ENCODE assay signal across 17 cellular contexts in genomic region chr18:3411327-3411726, GRCh38. TPM values are rescaled to one million over a fixed set of nuclear protein-coding genes. Genes with fewer than 3 reads are reported as not detected.
A peak's percentile ranks its signal among the peaks of the same experiment; 100 is the strongest.
DNase-seq lines count a peak whose midpoint lies in the region; TF ChIP-seq lines count a peak whose summit lies in the region.
"Had no signal": no experiment of that assay in that cellular context is flagged by ENCODE, and none has a peak within 500 bp of the region (broad histone marks: within the 10 kb centered on the region; RNA-seq: fewer than 3 reads in every experiment).

No MANE protein-coding gene starts in this region.

- peak overlapping the region; percentile 67 for H3K18ac ChIP-seq in neuronal stem cell (ENCODE audit: low read length)

- no peak overlapping the region for H2BK120ac ChIP-seq in neuronal stem cell (ENCODE audit: low read depth, low read length)

- in situ Hi-C loops in G401 (cut with HindIII; ENCODE audit: low sequenced_read_pairs) = no loop called here

- peak overlapping the region; percentile 88 for H2BK12ac ChIP-seq in neuronal stem cell (ENCODE audit: low read length)

- no peak overlapping the region for H3K4ac ChIP-seq in neuronal stem cell (ENCODE audit: low read length)

- no peak overlapping the region for H3K4me2 ChIP-seq in neuronal stem cell (ENCODE audit: insufficient read depth, low read length, poor library complexity, severe bottlenecking)
- H3K4me2 ChIP-seq: SK-N-SH had no signal

- H3K14ac ChIP-seq in neuronal stem cell (ENCODE audit: low read length) = peak overlapping the region; percentile 65

- H3K27me3 ChIP-seq in ACC112 (ENCODE audit: insufficient read depth, low read length) (no peaks in the 10 kb centered on the region), neuronal stem cell (ENCODE audit: control insufficient read depth in 3 of 3, insufficient read depth in 3 of 3, low read depth in 1 of 3, low read length in 3 of 3) (no peaks in the 10 kb centered on the region)

- H3K9me3 ChIP-seq in neuronal stem cell (replicated peaks in 1 of 2; ENCODE audit: control insufficient read depth in 2 of 2, insufficient read depth in 1 of 2, low read depth in 1 of 2, low read length in 2 of 2) = no peaks in the 10 kb centered on the region
- H3K9me3 ChIP-seq: SK-N-SH had no signal

- no peak for TF ChIP-seq CTCF in coronary artery (IDR thresholded peaks at IDR 0.05)

- H3K79me2 ChIP-seq in ACC112 (ENCODE audit: control insufficient read depth, insufficient read depth, low read length, unreplicated experiment) = no peaks in the 10 kb centered on the region

- peaks cover 9% of the 10 kb centered on the region for H3K4me1 ChIP-seq in ACC112 (ENCODE audit: control insufficient read depth, insufficient read depth, low read length, unreplicated experiment)
- peaks cover 0 to 6% of the 10 kb centered on the region in 2 donors for H3K4me1 ChIP-seq in neuronal stem cell (ENCODE audit: control insufficient read depth in 2 of 2, insufficient read depth in 1 of 2, low read depth in 1 of 2, low read length in 2 of 2)

- no peaks in the 10 kb centered on the region for H3K79me1 ChIP-seq in neuronal stem cell (ENCODE audit: low read depth, low read length)

- no peak overlapping the region for H4K8ac ChIP-seq in neuronal stem cell (ENCODE audit: low read depth, low read length)

- H3K23ac ChIP-seq in neuronal stem cell (ENCODE audit: low read depth, low read length, poor library complexity) = no peak overlapping the region

- H3K4me3 ChIP-seq in ACC112 (ENCODE audit: low read depth, low read length) (peak overlapping the region; percentile 78; the same call in 1 of the 2 replicates), coronary artery (peak overlapping the region; percentile 66), neuronal stem cell (ENCODE audit: low read length in 2 of 2) (no peak overlapping the region)

- H2AFZ ChIP-seq in ACC112 (ENCODE audit: low read length, unreplicated experiment) (peak overlapping the region; percentile 96), neuronal stem cell (ENCODE audit: low read length) (no peak overlapping the region)

- peak overlapping the region; percentile 43 for H4K91ac ChIP-seq in neuronal stem cell (ENCODE audit: low read depth, low read length, poor library complexity)

- H2BK15ac ChIP-seq in neuronal stem cell (ENCODE audit: low read length) = peak overlapping the region; percentile 52

- no CpG with 5 or more reads among the region's 3 CpGs for WGBS in neuronal stem cell (ENCODE audit: extremely low coverage in 2 of 2, insufficient read length in 2 of 2, insufficient replicate concordance in 1 of 2), 2 donors

- H3K27ac ChIP-seq in ACC112 (ENCODE audit: low read depth, low read length) = no peak overlapping the region
- no peak overlapping the region for H3K27ac ChIP-seq in coronary artery
- H3K27ac ChIP-seq in neuronal stem cell (replicated peaks; ENCODE audit: low read length) = no peak overlapping the region

- H2AK5ac ChIP-seq in neuronal stem cell (ENCODE audit: low read depth, low read length) = peak overlapping the region; percentile 90

- H3K9ac ChIP-seq in neuronal stem cell (ENCODE audit: low read depth, low read length, poor library complexity) = no peak overlapping the region
- H3K9ac ChIP-seq: SK-N-SH had no signal

- DNase-seq in G401 (ENCODE audit: low spot score) = peak; percentile 35
- DNase-seq in coronary artery (ENCODE audit: low spot score) = no peak
- DNase-seq in neuronal stem cell (ENCODE audit: low spot score) = no peak
- DNase-seq in NCI-H345 (lab: John Stamatoyannopoulos, UW) = no peak
- DNase-seq in COLO829 (ENCODE audit: low spot score) = no peak
- no peak for DNase-seq in A172 (ENCODE audit: low spot score)
- no peak for DNase-seq in NCI-H446 (lab: John Stamatoyannopoulos, UW)
- DNase-seq: hippocampal formation, KBM-7, kidney glomerular epithelial cell, NCI-H1092, NCI-H526 treated with DMSO at 0.1 percent for 48 hours, occipital lobe, OCI-M1, SK-N-SH, substantia nigra had no signal

- H3K36me3 ChIP-seq in ACC112 (ENCODE audit: insufficient read depth, low read length) (no peaks in the 10 kb centered on the region), neuronal stem cell (replicated peaks in 1 of 2; ENCODE audit: control insufficient read depth in 2 of 2, insufficient read depth in 2 of 2, low read length in 2 of 2) (no peaks in the 10 kb centered on the region)

- peak overlapping the region; percentile 79 for H2BK5ac ChIP-seq in neuronal stem cell (ENCODE audit: low read length)

RNA-seq across cellular contexts. Expression of gene TGIF1, which starts 38.6 kb away (rescaled TPM):
- total RNA-seq in G401 (2014; rRNA removed; shearing (Covaris generic)) = 279 and 304 TPM in 2 replicates
- 85.8 TPM for polyA plus RNA-seq in neuronal stem cell (2013, experiment 1 of 2)
- 86.4 TPM for polyA plus RNA-seq in neuronal stem cell (2013, experiment 2 of 2)
- total RNA-seq in A172 (2014; rRNA removed; shearing (Covaris generic)) = 101 and 103 TPM in 2 replicates

Comparison
In these comparisons a context has a peak if more than half of its experiments do, and no peak if none do; other contexts are left out.
1. H3K4me3 ChIP-seq: peak in ACC112 (single experiment) and coronary artery (single experiment); none in neuronal stem cell (0 of 2).